ENCODE assay signal across 8 cellular contexts in the genomic region with DNA sequence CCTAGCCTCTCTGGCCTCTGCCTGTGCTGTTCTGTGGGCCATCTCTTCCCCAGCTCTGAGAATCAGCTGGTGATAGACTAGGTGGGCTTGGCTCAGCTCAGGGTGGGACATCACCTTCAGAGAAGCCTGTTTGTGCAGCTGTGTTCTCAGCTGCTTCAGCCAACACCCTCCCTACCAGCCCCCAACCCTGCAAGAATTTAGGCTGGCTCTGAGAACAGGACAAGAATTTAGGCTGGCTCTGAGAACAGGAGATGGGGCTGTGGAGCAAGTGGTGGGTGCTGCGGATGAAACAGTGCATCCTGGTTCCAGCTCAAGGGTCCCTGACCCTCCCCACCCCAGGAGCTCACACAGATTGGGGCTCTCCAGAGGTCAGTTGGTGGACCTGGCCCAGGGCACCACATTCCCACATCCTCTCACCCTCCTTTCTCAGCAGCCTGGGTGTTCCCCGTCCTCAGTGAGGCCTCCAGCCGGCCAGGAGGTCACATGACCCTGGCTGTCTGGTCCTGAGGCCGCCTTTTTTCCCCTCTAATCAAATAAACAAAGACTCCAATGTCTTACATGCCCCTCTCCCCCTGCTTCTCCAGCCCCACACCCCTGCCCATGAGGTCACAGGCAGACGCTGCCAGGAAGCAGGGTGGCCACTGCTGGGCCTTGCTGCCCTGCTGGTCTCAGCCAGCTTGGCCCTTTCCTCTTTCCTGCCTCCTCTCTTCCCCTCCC. TPM values are rescaled to one million over a fixed set of nuclear protein-coding genes. Genes with fewer than 3 reads are reported as not detected.
DNase-seq lines count a peak whose midpoint lies in the region; ATAC-seq and TF ChIP-seq lines count a peak whose summit lies in the region.

No MANE protein-coding gene starts in this region.

- peak overlapping the region; percentile 77 for H3K9ac ChIP-seq in adipocyte (ENCODE audit: low read length)

- TF ChIP-seq CTCF in sigmoid colon (IDR thresholded peaks at IDR 0.05) (peak in 1 of 4 experiments; percentile 9), lower leg skin (IDR thresholded peaks at IDR 0.05) (no peak)

- WGBS in sigmoid colon, 2 donors, result 57 to 68% methylated on average over 5 of the region's 5 CpGs
- WGBS in lower leg skin, 2 donors, result 45 to 52% methylated on average over 4 to 5 of the region's 5 CpGs

- no peaks in the 10 kb centered on the region for H3K27me3 ChIP-seq in adipocyte (replicated peaks; ENCODE audit: control insufficient read depth, insufficient read depth, low read length)
- no peaks in the 10 kb centered on the region for H3K27me3 ChIP-seq in sigmoid colon

- peaks cover 68% of the 10 kb centered on the region for H3K4me1 ChIP-seq in adipocyte (ENCODE audit: control insufficient read depth, insufficient read depth, low read length)
- peaks cover 0 to 84% (median 75%) of the 10 kb centered on the region in 4 donors for H3K4me1 ChIP-seq in sigmoid colon

- DNase-seq in H4 (ENCODE audit: low spot score) (peak; percentile 87), adipocyte (ENCODE audit: low read depth) (peak; percentile 53), hepatic stellate cell (ENCODE audit: low spot score) (peak; percentile 72), sigmoid colon (peak; percentile 83), lower leg skin (ENCODE audit: low spot score in 2 of 2) (no peak), AML-193 (lab: John Stamatoyannopoulos, UW) (no peak), NCI-H146 treated with DMSO at 0.1 percent for 48 hours (lab: John Stamatoyannopoulos, UW; ENCODE audit: unreplicated experiment) (no peak)

- TF ChIP-seq EP300 in sigmoid colon (IDR thresholded peaks at IDR 0.05), result no peak

- H3K36me3 ChIP-seq in adipocyte (ENCODE audit: control insufficient read depth, insufficient read depth, low read length, severe bottlenecking) (peaks cover 89% of the 10 kb centered on the region), sigmoid colon (peaks cover 14 to 52% (median 24%) of the 10 kb centered on the region in 4 donors)

- ATAC-seq in GM18498 (IDR thresholded peaks at IDR 0.05; ENCODE audit: unreplicated experiment), result no peak

- TF ChIP-seq POLR2A in sigmoid colon (IDR thresholded peaks at IDR 0.05) (no peak), lower leg skin (IDR thresholded peaks at IDR 0.05) (no peak)

- peak overlapping the region; percentile 31 for H3K4me3 ChIP-seq in adipocyte (ENCODE audit: low read length)
- H3K4me3 ChIP-seq in sigmoid colon, result no peak overlapping the region
- H3K4me3 ChIP-seq in lower leg skin (ENCODE audit: low read depth, poor library complexity, severe bottlenecking), result no peak overlapping the region

- H3K27ac ChIP-seq in sigmoid colon, result peak overlapping the region; percentile 79 to 98 (median 87)

- H3K9me3 ChIP-seq in adipocyte (ENCODE audit: control insufficient read depth, low read length) (no peaks in the 10 kb centered on the region), sigmoid colon (no peaks in the 10 kb centered on the region)

- intact Hi-C loops in sigmoid colon (cut with DNase I), result no loop called here
- intact Hi-C loops in lower leg skin (cut with DNase I; ENCODE audit: low total_unique reads), result no loop called here

RNA-seq across cellular contexts. Expression of a gene that starts 14.9 kb away (rescaled TPM):
- total RNA-seq in H4 (2014; rRNA removed; shearing (Covaris generic)), result 5.5 and 7.6 TPM in 2 replicates
- total RNA-seq in sigmoid colon (10 to 100 TPM; 20.1 to 43.4 (median 23.0) TPM), lower leg skin (10 to 100 TPM in 1 of 4 donors, 1 to 10 TPM in 3; 5.7 to 15.6 (median 7.3) TPM)
- 10 to 100 TPM; 11.4 to 17.9 (median 12.7) TPM for polyA plus RNA-seq in sigmoid colon

RNA-seq across cellular contexts. Expression of a gene that starts 31.1 kb away (rescaled TPM):
- 5.4 and 15.5 TPM in 2 replicates for total RNA-seq in H4 (2014; rRNA removed; shearing (Covaris generic))
- total RNA-seq in sigmoid colon (1 to 10 TPM; 1.2 to 6.9 (median 2.5) TPM), lower leg skin (1 to 10 TPM in 3 of 4 donors, under 1 TPM in 1; 0.25 to 2.5 (median 1.7) TPM)
- 10 to 100 TPM in 1 of 3 donors, 1 to 10 TPM in 1, under 1 TPM in 1; 0.69 to 12.9 (median 2.4) TPM for polyA plus RNA-seq in sigmoid colon

RNA-seq across cellular contexts. Expression of a gene that starts 55.1 kb away (rescaled TPM):
- 0.25 and 1.1 TPM in 2 replicates for total RNA-seq in H4 (2014; rRNA removed; shearing (Covaris generic))
- 1 to 10 TPM; 4.9 to 9.4 (median 8.0) TPM for total RNA-seq in sigmoid colon
- polyA plus RNA-seq in sigmoid colon, result 1 to 10 TPM in 1 of 3 donors, under 1 TPM in 1, not detected in 1; 0.60 to 1.1 TPM
- 1 to 10 TPM; 1.3 to 2.8 (median 1.7) TPM for total RNA-seq in lower leg skin

Comparison
In these comparisons a context has a peak if more than half of its experiments do, and no peak if none do; other contexts are left out.
1. DNase-seq: peak in H4 (single experiment), adipocyte (single experiment), hepatic stellate cell (single experiment) and sigmoid colon (single experiment); none in lower leg skin (0 of 2), AML-193 (0 of 2) and NCI-H146 treated with DMSO at 0.1 percent for 48 hours (single experiment).